In genomic region chr16:27430923-27431484, GRCh38 we compare ENCODE assay signal across 1 cellular context.
TF ChIP-seq lines count a peak whose summit lies in the region.

No MANE protein-coding gene starts in this region.

TF ChIP-seq in SK-N-SH, 30 proteins besides CTCF, POLR2A, EP300 and RAD21 (continued from another document):
- TF ChIP-seq ZBTB33 (IDR thresholded peaks at IDR 0.05; ENCODE audit: borderline replicate concordance, low read depth) (no peak), TEAD4 (IDR thresholded peaks at IDR 0.05; ENCODE audit: borderline replicate concordance, insufficient read depth) (no peak), JUND (IDR thresholded peaks at IDR 0.05) (no peak), RFX5 (IDR thresholded peaks at IDR 0.05; ENCODE audit: low read length) (no peak), NRF1 (IDR thresholded peaks at IDR 0.05; ENCODE audit: low read depth, low read length) (no peak), NFIC (IDR thresholded peaks at IDR 0.05; ENCODE audit: borderline replicate concordance) (no peak), POLR2AphosphoS5 (IDR thresholded peaks at IDR 0.05; ENCODE audit: low read depth, low read length) (no peak), USF2 (IDR thresholded peaks at IDR 0.05; ENCODE audit: borderline replicate concordance, low read depth, low read length) (no peak), GABPA (IDR thresholded peaks at IDR 0.05; ENCODE audit: low read depth) (no peak), USF1 (IDR thresholded peaks at IDR 0.05; ENCODE audit: borderline replicate concordance, low read depth) (no peak), GATA2 (CRISPR knock-in tag; IDR thresholded peaks at IDR 0.05) (no peak), MXI1 (IDR thresholded peaks at IDR 0.05; ENCODE audit: low read depth, low read length) (no peak), MAX (IDR thresholded peaks at IDR 0.05; ENCODE audit: low read depth) (no peak)
TF ChIP-seq in SK-N-SH: peak in this region for 0.
